ENCODE assay signal across 25 cellular contexts in genomic region chr1:85033221-85033620, GRCh38. TPM values are rescaled to one million over a fixed set of nuclear protein-coding genes. Genes with fewer than 3 reads are reported as not detected.
"Had no signal": no experiment of that assay in that cellular context is flagged by ENCODE, and none has a peak within 500 bp of the region (broad histone marks: within the 10 kb centered on the region; RNA-seq: fewer than 3 reads in every experiment).

No MANE protein-coding gene starts in this region.

- DNase-seq: IMR-90, Karpas-422, KG1, MG63, NCI-H1092, NCI-H1105 treated with DMSO at 0.1 percent for 48 hours, NCI-H1417 treated with DMSO at 0.1 percent for 48 hours, NCI-H146, NCI-H1930, NCI-H2081, NCI-H2171, NCI-H226, NCI-H446, NCI-H510A, NCI-H524 treated with DMSO at 0.1 percent for 48 hours, NCI-H69, NCI-H774, PC-3, SHP77, SK-N-SH, SW 1271, T-cell had no signal

- H3K27ac ChIP-seq: RWPE1 had no signal

- H3K4me3 ChIP-seq: MG63 had no signal

- ATAC-seq: HepG2, Panc1, PC-3, T-cell had no signal

- H3K9me3 ChIP-seq: MG63, SK-N-SH had no signal

- H3K27me3 ChIP-seq: MG63 had no signal

- H3K9ac ChIP-seq: SK-N-SH had no signal

- H3K36me3 ChIP-seq: MG63 had no signal

- FAIRE-seq: HepG2 had no signal

RNA-seq across cellular contexts. Expression of gene MCOLN3, which starts 15.1 kb away (rescaled TPM):
- total RNA-seq: IMR-90 had no signal
- polyA plus RNA-seq: SK-N-SH had no signal

RNA-seq across cellular contexts. Expression of gene MCOLN2, which starts 36.3 kb away (rescaled TPM):
- total RNA-seq: HepG2 had no signal
- polyA plus RNA-seq: HepG2, SK-N-SH had no signal
